In genomic region chr16:74396521-74397017, GRCh38 we compare ENCODE assay signal across 12 cellular contexts. TPM values are rescaled to one million over a fixed set of nuclear protein-coding genes. Genes with fewer than 3 reads are reported as not detected.
A peak's percentile ranks its signal among the peaks of the same experiment; 100 is the strongest.
DNase-seq lines count a peak whose midpoint lies in the region; ATAC-seq, FAIRE-seq and TF ChIP-seq lines count a peak whose summit lies in the region.
"Not testable (repeated sequence)": the region's sequence is repeated elsewhere in the genome, so short reads cannot be mapped to it uniquely, and the experiment has no call there.
"Had no signal": no experiment of that assay in that cellular context is flagged by ENCODE, and none has a peak within 500 bp of the region (broad histone marks: within the 10 kb centered on the region; RNA-seq: fewer than 3 reads in every experiment).

No MANE protein-coding gene starts in this region.

- H3K9me3 ChIP-seq in kidney (ENCODE audit: control insufficient read depth in 1 of 2, low read length in 2 of 2): not testable (repeated sequence)

- peak; percentile 13; the same call in 1 of the 3 replicates for ATAC-seq in SK-N-SH treated with all-trans-retinoic acid at 6 μM for 48 hours

- H3K36me3 ChIP-seq in kidney (ENCODE audit: control insufficient read depth in 1 of 2, insufficient read depth in 2 of 2, low read length in 2 of 2): not testable (repeated sequence)

- H3K27ac ChIP-seq in kidney (ENCODE audit: low read depth in 2 of 2, low read length in 2 of 2): not testable (repeated sequence)

- TF ChIP-seq CTCF in fibroblast of pulmonary artery (IDR thresholded peaks at IDR 0.05; ENCODE audit: low read length, missing control alignments); kidney (IDR thresholded peaks at IDR 0.05; ENCODE audit: borderline replicate concordance, extremely low read depth, insufficient read depth): not testable (repeated sequence)

- intact Hi-C loops in kidney (cut with DNase I): not testable (repeated sequence)

- H3K4me3 ChIP-seq in fibroblast of pulmonary artery (replicated peaks; ENCODE audit: low read depth, low read length); kidney (ENCODE audit: low read length in 2 of 2): not testable (repeated sequence)

- not testable (repeated sequence) for H3K9ac ChIP-seq in kidney (ENCODE audit: low read length in 2 of 2)

- FAIRE-seq in kidney (lab: Jason Lieb, UNC): not testable (repeated sequence)

- DNase-seq in H4 (ENCODE audit: low spot score) (peak; percentile 1), cerebellum (ENCODE audit: low spot score) (peak; percentile 3), fibroblast of pulmonary artery (ENCODE audit: low read depth) (peak; percentile 76), kidney (peak; percentile 87), midbrain (lab: John Stamatoyannopoulos, UW) (peak; percentile 17), retina (peak; percentile 7)

- H3K4me1 ChIP-seq in kidney (ENCODE audit: control insufficient read depth in 1 of 2, insufficient read depth in 1 of 2, low read depth in 1 of 2, low read length in 2 of 2): not testable (repeated sequence)

RNA-seq across cellular contexts. Expression of gene NPIPB15, which starts 20.5 kb away (rescaled TPM):
- total RNA-seq in H4 (2014; rRNA removed; shearing (Covaris generic)): not detected in 2 replicates
- total RNA-seq in cerebellum: 1.00 TPM
- 5.2 TPM for total RNA-seq in kidney
- not detected for polyA plus RNA-seq in kidney (ENCODE audit: insufficient read depth, low read depth, low replicate concordance)
- polyA plus RNA-seq: neural cell had no signal

RNA-seq across cellular contexts. Expression of gene CLEC18B, which starts 24.7 kb away (rescaled TPM):
- 0.02 and 2.0 TPM in 2 replicates for total RNA-seq in H4 (2014; rRNA removed; shearing (Covaris generic))
- total RNA-seq in cerebellum (12.2 TPM), kidney (5.3 TPM)
- 46.1 TPM for polyA plus RNA-seq in kidney (ENCODE audit: insufficient read depth, low read depth, low replicate concordance)
- total RNA-seq: activated naive CD4-positive, alpha-beta T cell treated with anti-CD3 and anti-CD28 coated beads for 36 hours; fibroblast of villous mesenchyme; SJSA1 had no signal
- polyA plus RNA-seq: CD4-positive, CD25-positive, alpha-beta regulatory T cell had no signal

Comparison
In these comparisons a context has a peak if more than half of its experiments do, and no peak if none do; other contexts are left out.
1. DNase-seq: peak in every context shown above with its lines; median percentile 87 in kidney; 76 in fibroblast of pulmonary artery; 17 in midbrain; 7 in retina; 3 in cerebellum; 1 in H4.